ENCODE assay signal across 1 cellular context in genomic region chr20:36050436-36051317, GRCh38.
A peak's percentile ranks its signal among the peaks of the same experiment; 100 is the strongest.
TF ChIP-seq lines count a peak whose summit lies in the region.

No MANE protein-coding gene starts in this region.

TF ChIP-seq in K562, 482 proteins besides CTCF, POLR2A, EP300 and RAD21 (continued from another document):
- TF ChIP-seq MGA (IDR thresholded peaks at IDR 0.05) (no peak), ZNF232 (CRISPR knock-in tag; IDR thresholded peaks at IDR 0.05) (0 out of 2 replicates have a peak, but pooled peaks have one; percentile 57), DNMT1 (IDR thresholded peaks at IDR 0.05) (no peak), TBL1XR1 (IDR thresholded peaks at IDR 0.05; ENCODE audit: low read length in 2 of 2) (peak; percentile 70 to 77; a peak in 3 of 4 replicates), EZH2 (IDR thresholded peaks at IDR 0.05; ENCODE audit: borderline replicate concordance, low read depth, low read length) (no peak), MEF2D (tag; conservative IDR thresholded peaks at IDR 0.05; ENCODE audit: low read depth) (no peak), NKRF (IDR thresholded peaks at IDR 0.05; ENCODE audit: borderline replicate concordance) (peak; percentile 46; the same call in 1 of the 2 replicates), ZNF197 (CRISPR knock-in tag; IDR thresholded peaks at IDR 0.05; ENCODE audit: low read depth) (0 out of 2 replicates have a peak, but pooled peaks have one; percentile 51)
